ENCODE assay signal across 8 cellular contexts in genomic region chr15:100919481-100920405, GRCh38. TPM values are rescaled to one million over a fixed set of nuclear protein-coding genes. Genes with fewer than 3 reads are reported as not detected.
A peak's percentile ranks its signal among the peaks of the same experiment; 100 is the strongest.
DNase-seq lines count a peak whose midpoint lies in the region; ATAC-seq and TF ChIP-seq lines count a peak whose summit lies in the region.

No MANE protein-coding gene starts in this region.

- no peak for TF ChIP-seq POLR2A in Peyer's patch (IDR thresholded peaks at IDR 0.05)

- H3K36me3 ChIP-seq in Peyer's patch (peaks cover 0 to 4% (median 0%) of the 10 kb centered on the region in 3 donors), mucosa of stomach (ENCODE audit: control insufficient read depth, insufficient read depth, low read length) (no peaks in the 10 kb centered on the region)

- peak in 1 of 6 experiments; percentile 17 for TF ChIP-seq CTCF in Peyer's patch (IDR thresholded peaks at IDR 0.05)

- peak overlapping the region; percentile 71 to 88 (median 74) for H3K27ac ChIP-seq in Peyer's patch

- no peaks in the 10 kb centered on the region for H3K9me3 ChIP-seq in Peyer's patch
- H3K9me3 ChIP-seq in mucosa of stomach (ENCODE audit: control insufficient read depth, low read length), result no peaks in the 10 kb centered on the region

- H3K27me3 ChIP-seq in Peyer's patch, result no peaks in the 10 kb centered on the region
- no peaks in the 10 kb centered on the region for H3K27me3 ChIP-seq in mucosa of stomach (ENCODE audit: control insufficient read depth, insufficient read depth, low read length)

- peak overlapping the region; percentile 56 to 91 (median 80) for H3K4me3 ChIP-seq in Peyer's patch
- H3K4me3 ChIP-seq in mucosa of stomach (ENCODE audit: low read length), result peak overlapping the region; percentile 45

- DNase-seq in AG20443 (ENCODE audit: low spot score) (peak; percentile 70), Peyer's patch (peak; percentile 31 to 74 (median 62)), dermis blood vessel endothelial cell (peak; percentile 41), GF-D8 (lab: John Stamatoyannopoulos, UW) (no peak), UCSD-AML1 (lab: John Stamatoyannopoulos, UW; ENCODE audit: unreplicated experiment) (no peak)

- peak overlapping the region; percentile 70 for H3K9ac ChIP-seq in mucosa of stomach (ENCODE audit: low read length)

- H3K4me1 ChIP-seq in Peyer's patch (peaks cover 0 to 30% (median 12%) of the 10 kb centered on the region in 4 donors), mucosa of stomach (ENCODE audit: control insufficient read depth, insufficient read depth, low read length) (peaks cover 17% of the 10 kb centered on the region)

- ATAC-seq in GM19463 (IDR thresholded peaks at IDR 0.05; ENCODE audit: unreplicated experiment) (peak; percentile 6), HG02610 (IDR thresholded peaks at IDR 0.05; ENCODE audit: unreplicated experiment) (no peak)

RNA-seq across cellular contexts. Expression of gene LRRK1, which starts 0.6 kb away (rescaled TPM):
- total RNA-seq in Peyer's patch, result 10 to 100 TPM; 49.2 to 66.0 (median 55.5) TPM
- total RNA-seq in dermis blood vessel endothelial cell, result 12.1 and 14.2 TPM in 2 replicates

RNA-seq across cellular contexts. Expression of gene ALDH1A3, which starts 40.1 kb away (rescaled TPM):
- total RNA-seq in Peyer's patch (10 to 100 TPM in 3 of 4 donors, 1 to 10 TPM in 1; 8.5 to 99.9 (median 18.4) TPM), dermis blood vessel endothelial cell (26.4 and 51.2 TPM in 2 replicates)

Comparison
In these comparisons a context has a peak if more than half of its experiments do, and no peak if none do; other contexts are left out.
1. DNase-seq: peak in AG20443 (single experiment), Peyer's patch (3 of 3) and dermis blood vessel endothelial cell (single experiment); none in GF-D8 (single experiment) and UCSD-AML1 (single experiment).